In the genomic region with DNA sequence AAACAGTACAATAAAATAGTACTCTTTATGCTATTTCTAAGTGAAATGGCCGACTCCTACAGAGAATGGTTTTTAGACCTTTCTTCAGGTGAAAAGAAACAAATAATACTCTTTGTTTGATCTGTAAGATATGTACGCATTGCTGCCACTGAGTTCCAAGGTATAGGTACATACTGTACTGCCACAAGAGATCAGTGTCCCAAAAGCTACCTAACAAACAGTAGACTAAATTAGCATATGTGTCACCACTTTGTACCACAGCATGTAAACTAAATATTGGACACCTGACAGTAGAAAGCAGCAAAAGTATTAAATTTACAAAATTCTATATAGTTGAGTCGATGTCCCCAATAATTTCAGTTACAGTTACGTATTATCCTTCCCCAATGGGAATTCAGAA, we compare ENCODE assay signal across 25 cellular contexts.
"Had no signal": no experiment of that assay in that cellular context is flagged by ENCODE, and none has a peak within 500 bp of the region (broad histone marks: within the 10 kb centered on the region; RNA-seq: fewer than 3 reads in every experiment).

No MANE protein-coding gene starts in this region.

- H3K4me3 ChIP-seq: body of pancreas, cardiac muscle cell, hepatocyte, pancreas, skin epidermis, thyroid gland had no signal

- H3K36me3 ChIP-seq: cardiac muscle cell, pancreas, thyroid gland had no signal

- FAIRE-seq: pancreas had no signal

- H3K4me3 Mint-ChIP-seq: activated CD4-positive, alpha-beta memory T cell treated with anti-CD3 and anti-CD28 coated beads, Interleukin-2, amount 10 ng/mL, durations not matched to agents 7 days and 5 days; activated CD4-positive, alpha-beta T cell treated with anti-CD3 and anti-CD28 coated beads, Interleukin-2, amount 10 ng/mL, durations not matched to agents 24 days and 14 days; activated naive CD4-positive, alpha-beta T cell treated with anti-CD3 and anti-CD28 coated beads, Interleukin-2, amount 50 U/mL, for 24 hours; endodermal cell; mesothelial cell of epicardium; nephron; stimulated activated naive CD8-positive, alpha-beta T cell treated with anti-CD3 and anti-CD28 coated beads, Interleukin-15, Interleukin-2, amounts not matched to agents 100 ng/mL and 50 ng/mL, for 24 hours; T-helper 2 cell treated with Interferon-gamma antibody and Interleukin-4, amounts not matched to agents 5 μg/mL and 100 μg/mL, for 36 hours had no signal

- H3K27me3 Mint-ChIP-seq: activated CD4-positive, alpha-beta memory T cell treated with anti-CD3 and anti-CD28 coated beads, Interleukin-2, amount 10 ng/mL, durations not matched to agents 7 days and 5 days; activated CD4-positive, alpha-beta T cell treated with anti-CD3 and anti-CD28 coated beads, Interleukin-2, amount 10 ng/mL, durations not matched to agents 24 days and 14 days; activated naive CD4-positive, alpha-beta T cell treated with anti-CD3 and anti-CD28 coated beads, Interleukin-2, amount 50 U/mL, for 24 hours; stimulated activated naive CD8-positive, alpha-beta T cell treated with anti-CD3 and anti-CD28 coated beads, Interleukin-15, Interleukin-2, amounts not matched to agents 100 ng/mL and 50 ng/mL, for 24 hours had no signal

- H3K9me3 Mint-ChIP-seq: activated CD4-positive, alpha-beta memory T cell treated with anti-CD3 and anti-CD28 coated beads, Interleukin-2, amount 10 ng/mL, durations not matched to agents 7 days and 5 days; activated CD4-positive, alpha-beta T cell treated with anti-CD3 and anti-CD28 coated beads, Interleukin-2, amount 10 ng/mL, durations not matched to agents 24 days and 14 days; activated naive CD4-positive, alpha-beta T cell treated with anti-CD3 and anti-CD28 coated beads, Interleukin-2, amount 50 U/mL, for 24 hours; endodermal cell; immature natural killer cell; mesothelial cell of epicardium; nephron; T-helper 2 cell treated with Interferon-gamma antibody and Interleukin-4, amounts not matched to agents 5 μg/mL and 100 μg/mL, for 36 hours had no signal

- DNase-seq: activated CD4-positive, alpha-beta memory T cell treated with anti-CD3 and anti-CD28 coated beads, Interleukin-2, amount 10 ng/mL, durations not matched to agents 7 days and 5 days; activated CD4-positive, alpha-beta T cell treated with anti-CD3 and anti-CD28 coated beads, Interleukin-2, amount 10 ng/mL, durations not matched to agents 24 days and 14 days; activated effector memory CD4-positive, alpha-beta T cell treated with anti-CD3 and anti-CD28 coated beads, Interleukin-2, amount 50 U/mL, for 16 hours; anterior cingulate cortex; body of pancreas; cortex of kidney; endodermal cell; immature natural killer cell; pancreas; right cardiac atrium; stimulated activated CD4-positive, alpha-beta T cell treated with anti-CD3 and anti-CD28 coated beads, Interleukin-1b, Interleukin-23, amount 100 ng/mL, for 48 hours; substantia nigra; thyroid gland had no signal

- H3K27me3 ChIP-seq: body of pancreas, cardiac muscle cell, hepatocyte, pancreas, thyroid gland had no signal

- H3K27ac Mint-ChIP-seq: activated CD4-positive, alpha-beta memory T cell treated with anti-CD3 and anti-CD28 coated beads, Interleukin-2, amount 10 ng/mL, durations not matched to agents 7 days and 5 days; activated CD4-positive, alpha-beta T cell treated with anti-CD3 and anti-CD28 coated beads, Interleukin-2, amount 10 ng/mL, durations not matched to agents 24 days and 14 days; activated naive CD4-positive, alpha-beta T cell treated with anti-CD3 and anti-CD28 coated beads, Interleukin-2, amount 50 U/mL, for 24 hours; endodermal cell; mesothelial cell of epicardium; nephron; T-helper 2 cell treated with Interferon-gamma antibody and Interleukin-4, amounts not matched to agents 5 μg/mL and 100 μg/mL, for 36 hours had no signal

- H3K27ac ChIP-seq: body of pancreas, cardiac muscle cell, epithelial cell of prostate, hepatocyte, pancreas, skin epidermis, thyroid gland, VCaP had no signal

- H3K9me3 ChIP-seq: body of pancreas, pancreas, thyroid gland had no signal

- ATAC-seq: activated CD4-positive, CD25-positive, alpha-beta regulatory T cell treated with anti-CD3 and anti-CD28 coated beads, Interleukin-2, amount 50 U/mL, for 24 hours; body of pancreas; left lobe of liver; pancreas; right cardiac atrium had no signal
